ENCODE assay signal across 23 cellular contexts in the genomic region with DNA sequence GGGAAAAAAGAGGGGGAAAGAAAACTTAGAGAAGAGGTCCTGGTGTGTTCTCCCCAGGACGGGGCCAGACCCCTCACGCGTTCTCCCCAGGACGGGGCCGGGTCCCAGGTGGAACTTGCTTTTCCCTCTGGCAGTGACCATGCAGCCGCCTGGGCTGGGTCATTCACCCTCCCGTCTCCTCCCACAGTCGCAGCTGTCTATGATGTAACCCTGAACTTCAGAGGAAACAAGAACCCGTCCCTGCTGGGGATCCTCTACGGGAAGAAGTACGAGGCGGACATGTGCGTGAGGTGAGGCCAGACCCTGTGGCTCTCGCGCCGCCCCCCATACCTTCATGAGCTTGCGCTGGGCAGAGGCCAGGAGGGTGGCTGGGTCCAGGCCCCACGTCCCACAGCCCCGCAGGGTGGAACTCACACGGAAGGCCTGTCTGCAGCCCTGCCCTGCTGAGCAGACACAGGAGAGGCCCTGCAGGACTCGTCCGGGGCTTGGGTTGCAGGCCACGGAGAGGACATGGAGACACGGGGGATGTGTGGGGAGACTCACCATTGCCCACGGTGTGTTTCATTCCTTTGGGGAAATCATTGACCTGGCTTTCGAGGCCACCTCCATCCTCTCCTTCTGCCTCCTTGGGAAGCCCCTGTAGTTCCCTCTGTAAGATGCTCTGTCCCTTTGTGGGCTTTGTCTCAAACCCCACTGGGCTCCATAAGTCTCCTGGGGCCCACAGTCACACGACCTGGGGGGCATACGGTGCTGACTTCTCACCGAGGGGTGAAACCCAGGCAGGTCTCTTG. TPM values are rescaled to one million over a fixed set of nuclear protein-coding genes. Genes with fewer than 3 reads are reported as not detected.
DNase-seq lines count a peak whose midpoint lies in the region; ATAC-seq, FAIRE-seq and TF ChIP-seq lines count a peak whose summit lies in the region.
"Had no signal": no experiment of that assay in that cellular context is flagged by ENCODE, and none has a peak within 500 bp of the region (broad histone marks: within the 10 kb centered on the region; RNA-seq: fewer than 3 reads in every experiment).

No MANE protein-coding gene starts in this region.

- no TSS peak for BruUV-seq in GM12878 (replicated peaks; lab: Mats Ljungman, UMichigan)

- no peak overlapping the region for H2AFZ ChIP-seq in GM12878 (ENCODE audit: control insufficient read depth, low read depth, low read length)
- H2AFZ ChIP-seq: PC-9 had no signal

- no peak overlapping the region for H3K9ac ChIP-seq in GM12878 (ENCODE audit: control insufficient read depth, insufficient read depth, low read length)

- H4K20me1 ChIP-seq in GM12878 (ENCODE audit: control insufficient read depth, insufficient read depth) = no peaks in the 10 kb centered on the region

- intact Hi-C loops in GM12878 (cut with micrococcal nuclease; ENCODE audit: unreplicated experiment) (no loop called here), sciatic nerve (cut with DNase I) (no loop called here)

- TF ChIP-seq RAD21 in GM12878 (IDR thresholded peaks at IDR 0.05; ENCODE audit: insufficient read depth, low read depth, low read length) = no peak

- H3K27me3 ChIP-seq in GM12878 (replicated peaks in 1 of 2; ENCODE audit: control insufficient read depth in 2 of 2, insufficient read depth in 2 of 2, low read length in 1 of 2) = no peaks in the 10 kb centered on the region
- H3K27me3 ChIP-seq: esophagus muscularis mucosa, left lung had no signal

- DNase-seq in NCI-H510A treated with DMSO at 0.1 percent for 48 hours (lab: John Stamatoyannopoulos, UW) (peak; percentile 5), GM12878 (ENCODE audit: low read depth, low spot score) (no peak), left kidney (ENCODE audit: low read depth, low spot score) (peak; percentile 87), sciatic nerve (ENCODE audit: low spot score) (no peak)
- DNase-seq: activated CD4-positive, alpha-beta T cell treated with anti-CD3 and anti-CD28 coated beads, Interleukin-2, amount 50 U/mL, for 4 hours; activated CD8-positive, alpha-beta memory T cell treated with anti-CD3 and anti-CD28 coated beads, Interleukin-2, amount 50 U/mL, for 4 hours; CD4-positive, alpha-beta memory T cell; DMS53; effector memory CD8-positive, alpha-beta T cell; HFFc6; Karpas-422; NCI-H187 treated with DMSO at 0.1 percent for 48 hours; NCI-H226; PC-9; stimulated activated CD4-positive, alpha-beta T cell treated with anti-CD3 and anti-CD28 coated beads, Interleukin-4, amount 100 ng/mL, for 24 hours; stimulated activated naive CD8-positive, alpha-beta T cell treated with anti-CD3 and anti-CD28 coated beads, Interleukin-15, amount 100 ng/mL, for 72 hours; trophoblast cell had no signal

- CTCF ChIA-PET in GM12878 (lab: Yijun Ruan, JAX) = no interaction called here

- H3K4me3 ChIP-seq in GM12878 = no peak overlapping the region
- H3K4me3 ChIP-seq: esophagus muscularis mucosa, left lung, PC-9 had no signal

- no peak for FAIRE-seq in GM12878 (lab: Jason Lieb, UNC)

- H3K79me2 ChIP-seq in GM12878 (ENCODE audit: control insufficient read depth, insufficient read depth, low read length) = no peaks in the 10 kb centered on the region; the same call in none of the 2 replicates

- RAD21 ChIA-PET in GM12878 (lab: Charles Lee; ENCODE audit: unreplicated experiment) = interaction anchor here (1.4 kb wide), 1 partner anchor 160 kb away, joined by 3 read pairs; no protein-coding TSS in a partner anchor

- SMC1A ChIA-PET in GM12878 (lab: Charles Lee; ENCODE audit: uncharacterized antibody, unreplicated experiment) = no interaction called here

- no peak for TF ChIP-seq EP300 in GM12878 (IDR thresholded peaks at IDR 0.05; ENCODE audit: borderline replicate concordance in 1 of 2, control insufficient read depth in 1 of 2, low read depth in 2 of 2, low read length in 2 of 2)

- POLR2A ChIA-PET in GM12878 (lab: Charles Lee) = no interaction called here

- H3K4me2 ChIP-seq in GM12878 (ENCODE audit: control insufficient read depth, insufficient read depth) = no peak overlapping the region
- H3K4me2 ChIP-seq: PC-9 had no signal

- no peak for TF ChIP-seq CTCF in GM12878 (IDR thresholded peaks at IDR 0.05 in 2 of 3, conservative IDR thresholded peaks at IDR 0.05 in 1 of 3; ENCODE audit: control insufficient read depth in 2 of 3, extremely low read depth in 1 of 3, insufficient read depth in 1 of 3, low read depth in 3 of 3, low read length in 3 of 3)

- 92% methylated on average over 29 of the region's 29 CpGs for WGBS in GM12878 (ENCODE audit: insufficient coverage, insufficient replicate concordance, low lambda C conversion rate, missing lambda C conversion rate)

- no peak for ATAC-seq in GM12878
- ATAC-seq in sciatic nerve = peak; percentile 70
- no peak for ATAC-seq in GM21723 (IDR thresholded peaks at IDR 0.05; ENCODE audit: unreplicated experiment)
- ATAC-seq in GM18502 (IDR thresholded peaks at IDR 0.05; ENCODE audit: poor library complexity, unreplicated experiment) = no peak
- ATAC-seq in HG03432 (IDR thresholded peaks at IDR 0.05; ENCODE audit: unreplicated experiment) = no peak
- ATAC-seq in HG02610 (IDR thresholded peaks at IDR 0.05; ENCODE audit: unreplicated experiment) = no peak
- ATAC-seq: effector memory CD8-positive, alpha-beta T cell; left lung; stimulated activated naive CD8-positive, alpha-beta T cell treated with anti-CD3 and anti-CD28 coated beads, Interleukin-15, amount 100 ng/mL, for 72 hours had no signal

- H3K36me3 ChIP-seq in GM12878 (ENCODE audit: control insufficient read depth in 2 of 2, insufficient read depth in 2 of 2, low read length in 1 of 2) = peaks cover 17 to 27% of the 10 kb centered on the region in 2 experiments; a peak in 3 of 4 replicates

- in situ Hi-C loops in GM12878 (cut with MboI) = no loop called here

- peaks cover 6% of the 10 kb centered on the region for H3K4me1 ChIP-seq in GM12878 (ENCODE audit: control insufficient read depth, insufficient read depth, low read length)

- H3K9me3 ChIP-seq in GM12878 (replicated peaks; ENCODE audit: control insufficient read depth, insufficient read depth, low read length) = no peaks in the 10 kb centered on the region
- H3K9me3 ChIP-seq: esophagus muscularis mucosa, left lung had no signal

- TF ChIP-seq POLR2A in GM12878 (IDR thresholded peaks at IDR 0.05; ENCODE audit: low read depth, low read length) = 0 out of 2 replicates have a peak, but pooled peaks have one; percentile 37

- H3K27ac ChIP-seq in GM12878 (ENCODE audit: control insufficient read depth, insufficient read depth) = no peak overlapping the region
- H3K27ac ChIP-seq: esophagus muscularis mucosa, left lung, PC-9 had no signal

TF ChIP-seq in GM12878, 131 proteins besides CTCF, POLR2A, EP300 and RAD21 (continues in another document):
- TF ChIP-seq BCLAF1 (IDR thresholded peaks at IDR 0.05) (no peak), EGR1 (IDR thresholded peaks at IDR 0.05; ENCODE audit: borderline replicate concordance in 1 of 2, low read depth in 2 of 2, low read length in 2 of 2) (no peak), MXI1 (IDR thresholded peaks at IDR 0.05; ENCODE audit: low read depth, low read length) (no peak), MAX (IDR thresholded peaks at IDR 0.05; ENCODE audit: low read depth, low read length) (no peak)

RNA-seq across cellular contexts. Expression of gene TRAPPC10, which starts 40.7 kb away (rescaled TPM):
- total RNA-seq in GM12878 (2013; cell fraction: nucleolus; rRNA removed) = 156 and 162 TPM in 2 replicates
- total RNA-seq in GM12878 (2014; rRNA removed) (31.0 and 40.9 TPM in 2 replicates), GM12878 (2014; rRNA removed; fragmentation: Illumina TruSeq; extraction: Trizol) (27.5 and 28.9 TPM in 2 replicates), GM12878 (2021) (34.4 and 39.6 TPM in 2 replicates), sciatic nerve (55.1 TPM)
- polyA plus RNA-seq in GM12878 (2011; ENCODE audit: low read depth) = 12.1 TPM
- polyA plus RNA-seq in GM12878 (2011; rRNA removed) (24.5 and 38.7 TPM in 2 replicates), GM12878 (2014; fragmentation: Illumina TruSeq; extraction: Trizol) (33.9 and 34.8 TPM in 2 replicates), GM12878 (2014; fragmentation: Nextera tagmentation; extraction: Ambion mirVana) (1 to 10 TPM; 1.1 to 2.5 TPM), GM12878 (2014; rRNA removed) (27.5 and 28.4 TPM in 2 replicates), GM12878 (2016; fragmentation: Nextera tagmentation; extraction: Ambion mirVana) (10 to 100 TPM in 1 of 2 experiments, 1 to 10 TPM in 1; 5.9 to 14.3 TPM)
- polyA plus RNA-seq in GM12878 (2011; cell fraction: cytosol; rRNA removed) = 28.0 and 29.3 TPM in 2 replicates
- 85.3 and 93.6 TPM in 2 replicates for polyA plus RNA-seq in GM12878 (2011; cell fraction: nucleus; rRNA removed)
- polyA plus RNA-seq in GM12878 (2012) = 15.4 and 19.3 TPM in 2 replicates
- polyA minus RNA-seq in GM12878 (2011; rRNA and poly(A)+ RNA removed) = 35.3 and 39.6 TPM in 2 replicates
- 18.2 and 19.4 TPM in 2 replicates for polyA minus RNA-seq in GM12878 (2011; cell fraction: cytosol; rRNA and poly(A)+ RNA removed)
- polyA minus RNA-seq in GM12878 (2011; cell fraction: nucleus; rRNA and poly(A)+ RNA removed) = 28.7 and 56.4 TPM in 2 replicates

Comparison
In these comparisons a context has a peak if more than half of its experiments do, and no peak if none do; other contexts are left out.
1. DNase-seq: peak in NCI-H510A treated with DMSO at 0.1 percent for 48 hours (single experiment) and left kidney (single experiment); none in GM12878 (single experiment) and sciatic nerve (single experiment).